ENCODE assay signal across 7 cellular contexts in genomic region chr20:53164072-53164471, GRCh38.
"Had no signal": no experiment of that assay in that cellular context is flagged by ENCODE, and none has a peak within 500 bp of the region (broad histone marks: within the 10 kb centered on the region; RNA-seq: fewer than 3 reads in every experiment).

No MANE protein-coding gene starts in this region.

- DNase-seq: H7, HFFc6, KBM-7 had no signal

- H3K36me3 ChIP-seq: HAP-1 had no signal

- H3K9me3 ChIP-seq: HAP-1 had no signal

- H3K4me1 ChIP-seq: HAP-1 had no signal

- H3K4me2 ChIP-seq: KMS-11 had no signal

- H3K4me3 ChIP-seq: HAP-1 had no signal

- H3K27ac ChIP-seq: KMS-11 had no signal

- ATAC-seq: HCT116 had no signal

- FAIRE-seq: HTR-8/SVneo had no signal

- H3K9ac ChIP-seq: KMS-11 had no signal
